Comparison of ENCODE assay signal across 8 cellular contexts in genomic region chr1:20486457-20487235, GRCh38. TPM values are rescaled to one million over a fixed set of nuclear protein-coding genes. Genes with fewer than 3 reads are reported as not detected.
A peak's percentile ranks its signal among the peaks of the same experiment; 100 is the strongest.
DNase-seq lines count a peak whose midpoint lies in the region; ATAC-seq and TF ChIP-seq lines count a peak whose summit lies in the region.

No MANE protein-coding gene starts in this region.

- peak; percentile 79 for DNase-seq in AG08396 (ENCODE audit: low spot score)
- DNase-seq in HK-2 (ENCODE audit: unreplicated experiment), result peak; percentile 33
- DNase-seq in SK-N-MC (ENCODE audit: low read depth, low spot score), result no peak
- peak; percentile 68 for DNase-seq in epidermal melanocyte (ENCODE audit: insufficient read length, low spot score)
- peak; percentile 79 to 83 for DNase-seq in mesothelial cell of epicardium (ENCODE audit: low spot score in 2 of 2, unreplicated experiment in 2 of 2)
- DNase-seq in type B pancreatic cell (ENCODE audit: extremely low spot score, unreplicated experiment), result peak; percentile 80

- H3K27ac ChIP-seq in SK-N-MC, result no peak overlapping the region

- peaks cover 24% of the 10 kb centered on the region for H3K4me1 Mint-ChIP-seq in mesothelial cell of epicardium
- H3K4me1 Mint-ChIP-seq in type B pancreatic cell (ENCODE audit: unreplicated experiment), result peaks cover 10% of the 10 kb centered on the region

- peak overlapping the region; percentile 74 for H3K4me3 ChIP-seq in SK-N-MC

- H3K4me3 Mint-ChIP-seq in mesothelial cell of epicardium, result peak overlapping the region; percentile 69
- peak overlapping the region; percentile 84 for H3K4me3 Mint-ChIP-seq in type B pancreatic cell

- H3K36me3 Mint-ChIP-seq in mesothelial cell of epicardium, result no peaks in the 10 kb centered on the region
- H3K36me3 Mint-ChIP-seq in type B pancreatic cell, result no peaks in the 10 kb centered on the region

- ATAC-seq in GM21576 (IDR thresholded peaks at IDR 0.05; ENCODE audit: unreplicated experiment) (no peak), HG03135 (IDR thresholded peaks at IDR 0.05; ENCODE audit: unreplicated experiment) (no peak)

- no peak for TF ChIP-seq CTCF in mesothelial cell of epicardium (IDR thresholded peaks at IDR 0.05; ENCODE audit: unreplicated experiment)
- TF ChIP-seq CTCF in type B pancreatic cell (conservative IDR thresholded peaks at IDR 0.05), result no peak

- H3K9me3 ChIP-seq in SK-N-MC (ENCODE audit: low read depth, low read length), result no peaks in the 10 kb centered on the region

- peak overlapping the region; percentile 71 for H3K27ac Mint-ChIP-seq in mesothelial cell of epicardium
- peak overlapping the region; percentile 83 for H3K27ac Mint-ChIP-seq in type B pancreatic cell

- peaks cover 71% of the 10 kb centered on the region for H3K27me3 Mint-ChIP-seq in mesothelial cell of epicardium (ENCODE audit: low read depth)
- peaks cover 63% of the 10 kb centered on the region for H3K27me3 Mint-ChIP-seq in type B pancreatic cell

- no peaks in the 10 kb centered on the region for H3K36me3 ChIP-seq in SK-N-MC (ENCODE audit: insufficient read depth, low read length)

- H3K9me3 Mint-ChIP-seq in mesothelial cell of epicardium (no peaks in the 10 kb centered on the region), type B pancreatic cell (no peaks in the 10 kb centered on the region)

- H3K9ac ChIP-seq in SK-N-MC (ENCODE audit: insufficient read length), result no peak overlapping the region

RNA-seq across cellular contexts. Expression of gene CAMK2N1, which starts 0.6 kb away (rescaled TPM):
- 25.9 to 29.1 TPM (median 28.5 TPM) in 3 replicates for total RNA-seq in mesothelial cell of epicardium
- 28.9 and 43.0 TPM in 2 replicates for total RNA-seq in type B pancreatic cell (ENCODE audit: low replicate concordance)

RNA-seq across cellular contexts. Expression of gene MUL1, which starts 21.3 kb away (rescaled TPM):
- total RNA-seq in mesothelial cell of epicardium (26.6 to 29.5 TPM (median 28.2 TPM) in 3 replicates), type B pancreatic cell (ENCODE audit: low replicate concordance) (31.1 and 38.4 TPM in 2 replicates)
